ENCODE assay signal across 2 cellular contexts in the genomic region with DNA sequence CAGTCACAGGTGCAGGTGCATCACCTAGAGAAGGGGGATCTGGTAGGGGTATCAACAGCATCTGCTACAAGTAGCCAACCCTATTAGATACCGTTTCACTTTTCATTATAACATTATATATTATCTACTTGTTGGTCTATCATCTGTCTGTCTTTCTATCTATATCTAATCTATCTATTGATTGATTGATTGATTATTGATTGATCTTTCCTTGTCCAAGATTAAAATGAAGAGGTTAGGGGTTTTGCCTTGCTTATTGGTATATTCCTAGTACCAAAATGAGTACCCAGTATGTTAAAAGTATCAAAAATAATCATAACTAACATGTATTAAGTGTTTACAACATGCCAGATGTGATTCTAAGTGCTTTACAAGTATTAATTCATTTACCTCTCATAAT.
TF ChIP-seq lines count a peak whose summit lies in the region.

No MANE protein-coding gene starts in this region.

TF ChIP-seq in IMR-90, 13 proteins besides CTCF, POLR2A, EP300 and RAD21:
- TF ChIP-seq CEBPB (IDR thresholded peaks at IDR 0.05; ENCODE audit: low read depth, low read length) (no peak), RCOR1 (IDR thresholded peaks at IDR 0.05; ENCODE audit: insufficient replicate concordance, low read length) (no peak), RFX5 (IDR thresholded peaks at IDR 0.05; ENCODE audit: low read depth, low read length) (no peak), NFE2L2 (IDR thresholded peaks at IDR 0.05; ENCODE audit: low read depth, low read length) (no peak), MAFK (IDR thresholded peaks at IDR 0.05; ENCODE audit: low read depth, low read length) (no peak), ELK1 (IDR thresholded peaks at IDR 0.05; ENCODE audit: borderline replicate concordance, low read depth, low read length) (no peak), SMC3 (IDR thresholded peaks at IDR 0.05; ENCODE audit: low read depth, low read length) (no peak), FOS (IDR thresholded peaks at IDR 0.05; ENCODE audit: low read depth, low read length) (no peak), MAZ (IDR thresholded peaks at IDR 0.05; ENCODE audit: borderline replicate concordance, low read depth, low read length) (no peak), CHD1 (IDR thresholded peaks at IDR 0.05; ENCODE audit: low read depth, low read length) (no peak), MXI1 (IDR thresholded peaks at IDR 0.05; ENCODE audit: borderline replicate concordance, low read depth, low read length) (no peak), USF2 (IDR thresholded peaks at IDR 0.05; ENCODE audit: low read depth, low read length) (no peak), BHLHE40 (IDR thresholded peaks at IDR 0.05; ENCODE audit: low read depth, low read length) (no peak)

TF ChIP-seq in K562, 482 proteins besides CTCF, POLR2A, EP300 and RAD21:
- TF ChIP-seq, protein P1, sequence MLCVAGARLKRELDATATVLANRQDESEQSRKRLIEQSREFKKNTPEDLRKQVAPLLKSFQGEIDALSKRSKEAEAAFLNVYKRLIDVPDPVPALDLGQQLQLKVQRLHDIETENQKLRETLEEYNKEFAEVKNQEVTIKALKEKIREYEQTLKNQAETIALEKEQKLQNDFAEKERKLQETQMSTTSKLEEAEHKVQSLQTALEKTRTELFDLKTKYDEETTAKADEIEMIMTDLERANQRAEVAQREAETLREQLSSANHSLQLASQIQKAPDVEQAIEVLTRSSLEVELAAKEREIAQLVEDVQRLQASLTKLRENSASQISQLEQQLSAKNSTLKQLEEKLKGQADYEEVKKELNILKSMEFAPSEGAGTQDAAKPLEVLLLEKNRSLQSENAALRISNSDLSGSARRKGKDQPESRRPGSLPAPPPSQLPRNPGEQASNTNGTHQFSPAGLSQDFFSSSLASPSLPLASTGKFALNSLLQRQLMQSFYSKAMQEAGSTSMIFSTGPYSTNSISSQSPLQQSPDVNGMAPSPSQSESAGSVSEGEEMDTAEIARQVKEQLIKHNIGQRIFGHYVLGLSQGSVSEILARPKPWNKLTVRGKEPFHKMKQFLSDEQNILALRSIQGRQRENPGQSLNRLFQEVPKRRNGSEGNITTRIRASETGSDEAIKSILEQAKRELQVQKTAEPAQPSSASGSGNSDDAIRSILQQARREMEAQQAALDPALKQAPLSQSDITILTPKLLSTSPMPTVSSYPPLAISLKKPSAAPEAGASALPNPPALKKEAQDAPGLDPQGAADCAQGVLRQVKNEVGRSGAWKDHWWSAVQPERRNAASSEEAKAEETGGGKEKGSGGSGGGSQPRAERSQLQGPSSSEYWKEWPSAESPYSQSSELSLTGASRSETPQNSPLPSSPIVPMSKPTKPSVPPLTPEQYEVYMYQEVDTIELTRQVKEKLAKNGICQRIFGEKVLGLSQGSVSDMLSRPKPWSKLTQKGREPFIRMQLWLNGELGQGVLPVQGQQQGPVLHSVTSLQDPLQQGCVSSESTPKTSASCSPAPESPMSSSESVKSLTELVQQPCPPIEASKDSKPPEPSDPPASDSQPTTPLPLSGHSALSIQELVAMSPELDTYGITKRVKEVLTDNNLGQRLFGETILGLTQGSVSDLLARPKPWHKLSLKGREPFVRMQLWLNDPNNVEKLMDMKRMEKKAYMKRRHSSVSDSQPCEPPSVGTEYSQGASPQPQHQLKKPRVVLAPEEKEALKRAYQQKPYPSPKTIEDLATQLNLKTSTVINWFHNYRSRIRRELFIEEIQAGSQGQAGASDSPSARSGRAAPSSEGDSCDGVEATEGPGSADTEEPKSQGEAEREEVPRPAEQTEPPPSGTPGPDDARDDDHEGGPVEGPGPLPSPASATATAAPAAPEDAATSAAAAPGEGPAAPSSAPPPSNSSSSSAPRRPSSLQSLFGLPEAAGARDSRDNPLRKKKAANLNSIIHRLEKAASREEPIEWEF (CRISPR knock-in tag; IDR thresholded peaks at IDR 0.05): peak; percentile 91
- TF ChIP-seq TBP (optimal IDR thresholded peaks at IDR 0.05; ENCODE audit: low read depth, low read length) (no peak), HEY1 (CRISPR knock-in tag; IDR thresholded peaks at IDR 0.05; ENCODE audit: borderline replicate concordance) (no peak), PRMT5 (CRISPR knock-in tag; IDR thresholded peaks at IDR 0.05) (no peak), CBX2 (IDR thresholded peaks at IDR 0.05; ENCODE audit: insufficient read depth, low read length, poor library complexity, severe bottlenecking) (no peak), ZFP30 (CRISPR knock-in tag; IDR thresholded peaks at IDR 0.05; ENCODE audit: borderline replicate concordance) (no peak), EZH2 (IDR thresholded peaks at IDR 0.05; ENCODE audit: borderline replicate concordance, low read depth, low read length) (no peak)
